ENCODE assay signal across 21 cellular contexts in the genomic region with DNA sequence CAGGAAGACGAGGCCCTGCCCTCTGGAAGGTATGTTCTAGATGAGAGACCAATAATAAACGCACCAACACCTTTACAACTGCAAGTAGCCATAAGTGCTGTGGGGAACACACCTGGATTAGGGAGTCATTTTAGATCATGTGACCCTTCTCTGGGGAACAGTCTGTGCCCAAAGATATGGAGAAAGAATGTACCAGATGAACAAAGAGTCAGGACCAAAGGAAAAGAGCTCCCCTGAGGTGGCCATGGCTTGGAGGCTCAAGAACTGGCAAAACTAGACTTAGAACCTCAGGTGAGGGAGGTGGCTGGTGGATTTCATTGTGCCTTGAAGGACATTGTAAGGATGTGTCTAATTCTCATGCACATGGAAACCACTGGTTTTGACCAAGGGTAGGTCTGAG. TPM values are rescaled to one million over a fixed set of nuclear protein-coding genes. Genes with fewer than 3 reads are reported as not detected.
A peak's percentile ranks its signal among the peaks of the same experiment; 100 is the strongest.
DNase-seq lines count a peak whose midpoint lies in the region; ATAC-seq and TF ChIP-seq lines count a peak whose summit lies in the region.
"Had no signal": no experiment of that assay in that cellular context is flagged by ENCODE, and none has a peak within 500 bp of the region (broad histone marks: within the 10 kb centered on the region; RNA-seq: fewer than 3 reads in every experiment).

No MANE protein-coding gene starts in this region.

- peaks cover 2 to 9% of the 10 kb centered on the region in 2 donors for H3K9me3 ChIP-seq in neuronal stem cell (replicated peaks in 1 of 2; ENCODE audit: control insufficient read depth in 2 of 2, insufficient read depth in 1 of 2, low read depth in 1 of 2, low read length in 2 of 2)
- H3K9me3 ChIP-seq in smooth muscle cell (replicated peaks; ENCODE audit: low read depth), result no peaks in the 10 kb centered on the region
- H3K9me3 ChIP-seq: A549 had no signal

- peak overlapping the region in 1 of 2 donors; percentile 46 for H3K4me3 Mint-ChIP-seq in activated T-cell treated with anti-CD3 and anti-CD28 coated beads, Interleukin-2, amount 50 U/mL, for 72 hours
- no peak overlapping the region for H3K4me3 Mint-ChIP-seq in activated T-cell treated with anti-CD3 and anti-CD28 coated beads, Interleukin-2, amount 50 U/mL, for 4 hours
- peak overlapping the region in 4 of 5 experiments; percentile 7 to 81 (median 30) for H3K4me3 Mint-ChIP-seq in brain
- H3K4me3 Mint-ChIP-seq: CD4-positive, alpha-beta T cell had no signal

- no peak overlapping the region for H3K4ac ChIP-seq in neuronal stem cell (ENCODE audit: low read length)

- H3K36me3 Mint-ChIP-seq in activated T-cell treated with anti-CD3 and anti-CD28 coated beads, Interleukin-2, amount 50 U/mL, for 72 hours (ENCODE audit: insufficient read depth in 2 of 2), result no peaks in the 10 kb centered on the region
- H3K36me3 Mint-ChIP-seq in activated T-cell treated with anti-CD3 and anti-CD28 coated beads, Interleukin-2, amount 50 U/mL, for 4 hours (ENCODE audit: insufficient read depth), result no peaks in the 10 kb centered on the region
- no peaks in the 10 kb centered on the region for H3K36me3 Mint-ChIP-seq in brain

- H3K23ac ChIP-seq in neuronal stem cell (ENCODE audit: low read depth, low read length, poor library complexity), result peak overlapping the region; percentile 35

- no peaks in the 10 kb centered on the region for H3K9me3 Mint-ChIP-seq in activated T-cell treated with anti-CD3 and anti-CD28 coated beads, Interleukin-2, amount 50 U/mL, for 72 hours
- no peaks in the 10 kb centered on the region for H3K9me3 Mint-ChIP-seq in activated T-cell treated with anti-CD3 and anti-CD28 coated beads, Interleukin-2, amount 50 U/mL, for 4 hours
- peaks cover 0 to 6% (median 0%) of the 10 kb centered on the region in 5 experiments for H3K9me3 Mint-ChIP-seq in brain
- H3K9me3 Mint-ChIP-seq: CD4-positive, alpha-beta T cell had no signal

- H3K27me3 ChIP-seq in neuronal stem cell (ENCODE audit: control insufficient read depth in 3 of 3, insufficient read depth in 3 of 3, low read depth in 1 of 3, low read length in 3 of 3) (peaks cover 44 to 98% (median 65%) of the 10 kb centered on the region in 3 experiments), smooth muscle cell (ENCODE audit: low read depth) (peaks cover 95% of the 10 kb centered on the region)

- H3K4me1 Mint-ChIP-seq in activated T-cell treated with anti-CD3 and anti-CD28 coated beads, Interleukin-2, amount 50 U/mL, for 72 hours (ENCODE audit: low read depth), result peaks cover 20% of the 10 kb centered on the region
- peaks cover 4% of the 10 kb centered on the region for H3K4me1 Mint-ChIP-seq in activated T-cell treated with anti-CD3 and anti-CD28 coated beads, Interleukin-2, amount 50 U/mL, for 4 hours (ENCODE audit: low read depth)
- H3K4me1 Mint-ChIP-seq in brain, result peaks cover 26% of the 10 kb centered on the region

- H2BK5ac ChIP-seq in neuronal stem cell (ENCODE audit: low read length), result no peak overlapping the region

- no peak overlapping the region for H3K14ac ChIP-seq in neuronal stem cell (ENCODE audit: low read length)

- H3K4me1 ChIP-seq in neuronal stem cell (ENCODE audit: control insufficient read depth in 2 of 2, insufficient read depth in 1 of 2, low read depth in 1 of 2, low read length in 2 of 2) (peaks cover 7 to 8% of the 10 kb centered on the region in 2 donors), smooth muscle cell (ENCODE audit: low read depth) (no peaks in the 10 kb centered on the region)

- no peak overlapping the region for H3K27ac ChIP-seq in neuronal stem cell (replicated peaks; ENCODE audit: low read length)
- H3K27ac ChIP-seq in smooth muscle cell (ENCODE audit: low read depth), result no peak overlapping the region
- H3K27ac ChIP-seq: A549, RWPE1 had no signal

- H3K4me2 ChIP-seq in neuronal stem cell (ENCODE audit: insufficient read depth, low read length, poor library complexity, severe bottlenecking), result no peak overlapping the region
- H3K4me2 ChIP-seq in smooth muscle cell, result no peak overlapping the region
- H3K4me2 ChIP-seq: A549 had no signal

- H3K4me3 ChIP-seq in neuronal stem cell (ENCODE audit: low read length in 2 of 2) (no peak overlapping the region), smooth muscle cell (no peak overlapping the region)
- H3K4me3 ChIP-seq: A549, GM12878 had no signal

- no peaks in the 10 kb centered on the region for H3K79me2 ChIP-seq in smooth muscle cell (ENCODE audit: low read depth)

- H2BK120ac ChIP-seq in neuronal stem cell (ENCODE audit: low read depth, low read length), result no peak overlapping the region

- no peak overlapping the region for H4K8ac ChIP-seq in neuronal stem cell (ENCODE audit: low read depth, low read length)

- H3K27ac Mint-ChIP-seq in activated T-cell treated with anti-CD3 and anti-CD28 coated beads, Interleukin-2, amount 50 U/mL, for 72 hours, result peak overlapping the region; percentile 8
- no peak overlapping the region for H3K27ac Mint-ChIP-seq in brain
- H3K27ac Mint-ChIP-seq: CD4-positive, alpha-beta T cell had no signal

- TF ChIP-seq CTCF in brain (conservative IDR thresholded peaks at IDR 0.05) (no peak), smooth muscle cell (IDR thresholded peaks at IDR 0.05; ENCODE audit: borderline replicate concordance, insufficient read depth, poor library complexity, severe bottlenecking) (no peak)

- no peak overlapping the region for H2BK12ac ChIP-seq in neuronal stem cell (ENCODE audit: low read length)

- peaks cover 72% of the 10 kb centered on the region for H3K27me3 Mint-ChIP-seq in activated T-cell treated with anti-CD3 and anti-CD28 coated beads, Interleukin-2, amount 50 U/mL, for 72 hours (ENCODE audit: low read depth)
- peaks cover 66% of the 10 kb centered on the region for H3K27me3 Mint-ChIP-seq in activated T-cell treated with anti-CD3 and anti-CD28 coated beads, Interleukin-2, amount 50 U/mL, for 4 hours (ENCODE audit: low read depth)
- peaks cover 94% of the 10 kb centered on the region for H3K27me3 Mint-ChIP-seq in brain

- H3K36me3 ChIP-seq in neuronal stem cell (replicated peaks in 1 of 2; ENCODE audit: control insufficient read depth in 2 of 2, insufficient read depth in 2 of 2, low read length in 2 of 2) (no peaks in the 10 kb centered on the region), smooth muscle cell (ENCODE audit: low read depth) (no peaks in the 10 kb centered on the region)

- no peak overlapping the region for H3K9ac ChIP-seq in neuronal stem cell (ENCODE audit: low read depth, low read length, poor library complexity)
- no peak overlapping the region for H3K9ac ChIP-seq in smooth muscle cell (ENCODE audit: low read depth)

- WGBS in neuronal stem cell (ENCODE audit: extremely low coverage in 2 of 2, insufficient read length in 2 of 2, insufficient replicate concordance in 1 of 2), 2 donors, result no CpG with 5 or more reads among the region's 2 CpGs
- 81% methylated on average over 2 of the region's 2 CpGs for WGBS in smooth muscle cell (ENCODE audit: low lambda C conversion rate)

- H2BK15ac ChIP-seq in neuronal stem cell (ENCODE audit: low read length), result no peak overlapping the region

- H4K20me1 ChIP-seq in smooth muscle cell (ENCODE audit: low read depth), result no peaks in the 10 kb centered on the region

- no peak overlapping the region for H3K18ac ChIP-seq in neuronal stem cell (ENCODE audit: low read length)

- H4K91ac ChIP-seq in neuronal stem cell (ENCODE audit: low read depth, low read length, poor library complexity), result no peak overlapping the region

- H2AFZ ChIP-seq in neuronal stem cell (ENCODE audit: low read length) (no peak overlapping the region), smooth muscle cell (ENCODE audit: low read depth) (no peak overlapping the region)

- ATAC-seq in activated T-cell treated with anti-CD3 and anti-CD28 coated beads, Interleukin-2, amount 50 U/mL, for 72 hours (replicated peaks in 1 of 2), result no peak
- ATAC-seq in activated T-cell treated with anti-CD3 and anti-CD28 coated beads, Interleukin-2, amount 50 U/mL, for 4 hours, result no peak
- ATAC-seq: GM12878, PC-3 had no signal

- DNase-seq in activated T-cell treated with anti-CD3 and anti-CD28 coated beads, Interleukin-2, amount 50 U/mL, for 72 hours, result no peak
- DNase-seq in activated T-cell treated with anti-CD3 and anti-CD28 coated beads, Interleukin-2, amount 50 U/mL, for 4 hours, result no peak
- DNase-seq in neuronal stem cell (ENCODE audit: low spot score) (no peak), SKM-1 treated with dmso at 0.1 percent for 144 hours (lab: John Stamatoyannopoulos, UW; ENCODE audit: unreplicated experiment) (no peak), DMS 273 (lab: John Stamatoyannopoulos, UW; ENCODE audit: unreplicated experiment) (no peak), smooth muscle cell (lab: John Stamatoyannopoulos, UW; ENCODE audit: unreplicated experiment) (no peak)
- DNase-seq: CD4-positive, alpha-beta T cell; GF-D8; HCEC 1CT; MM.1S; NCI-H1092; NCI-H1436 treated with DMSO at 0.1 percent for 48 hours; NCI-H2029; NCI-H345; NCI-H524 treated with DMSO at 0.1 percent for 48 hours; PC-3 had no signal

- no peaks in the 10 kb centered on the region for H3F3A ChIP-seq in smooth muscle cell (ENCODE audit: low read depth)

- no peaks in the 10 kb centered on the region for H3K79me1 ChIP-seq in neuronal stem cell (ENCODE audit: low read depth, low read length)

- no peak overlapping the region for H2AK5ac ChIP-seq in neuronal stem cell (ENCODE audit: low read depth, low read length)

RNA-seq across cellular contexts. Expression of a gene that starts 10.3 kb away (rescaled TPM):
- total RNA-seq in activated T-cell treated with anti-CD3 and anti-CD28 coated beads, Interleukin-2, amount 50 U/mL, for 72 hours, result not detected
- not detected for total RNA-seq in activated T-cell treated with anti-CD3 and anti-CD28 coated beads, Interleukin-2, amount 50 U/mL, for 4 hours
- polyA plus RNA-seq in brain (ENCODE audit: insufficient read depth, low read depth, low replicate concordance), result 0.19 TPM
- polyA plus RNA-seq in neuronal stem cell (2013, experiment 1 of 2), result not detected
- polyA plus RNA-seq in neuronal stem cell (2013, experiment 2 of 2), result not detected
- total RNA-seq in smooth muscle cell, result not detected in 2 replicates
- polyA plus RNA-seq in smooth muscle cell, result 0.07 TPM in 1 of 2 replicates, not detected in the other
- total RNA-seq: CD4-positive, alpha-beta T cell; GM12878 had no signal
- polyA plus RNA-seq: BJ, GM12878 had no signal
